ENCODE assay signal across 9 cellular contexts in the genomic region with DNA sequence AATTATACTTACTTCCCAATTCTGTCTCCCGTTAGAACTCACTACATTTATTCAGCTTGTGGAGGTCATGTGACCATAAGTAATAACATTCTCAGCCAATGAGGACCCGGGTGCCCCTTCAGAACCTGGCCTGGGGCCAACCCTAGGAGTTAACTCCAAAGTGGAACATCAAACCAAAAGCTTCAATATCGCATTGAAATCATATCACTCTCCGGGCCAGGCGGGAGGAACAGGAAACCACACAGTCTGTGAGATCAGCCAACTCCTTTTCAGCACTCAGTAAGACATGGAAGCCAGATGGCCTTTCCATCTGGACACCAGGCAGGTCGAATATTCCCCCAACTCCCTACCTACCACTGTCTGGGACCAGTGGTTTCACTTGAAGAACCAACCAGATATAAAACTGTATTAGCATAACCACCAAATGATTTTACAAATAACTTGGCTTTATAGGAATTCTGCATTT. TPM values are rescaled to one million over a fixed set of nuclear protein-coding genes. Genes with fewer than 3 reads are reported as not detected.
DNase-seq lines count a peak whose midpoint lies in the region; ATAC-seq and TF ChIP-seq lines count a peak whose summit lies in the region.
"Had no signal": no experiment of that assay in that cellular context is flagged by ENCODE, and none has a peak within 500 bp of the region (broad histone marks: within the 10 kb centered on the region; RNA-seq: fewer than 3 reads in every experiment).

No MANE protein-coding gene starts in this region.

- H3K36me3 ChIP-seq in heart left ventricle (peaks cover 0 to 4% (median 0%) of the 10 kb centered on the region in 9 donors), subcutaneous abdominal adipose tissue (ENCODE audit: control insufficient read depth in 5 of 5, insufficient read depth in 5 of 5, low read length in 5 of 5) (no peaks in the 10 kb centered on the region)
- H3K36me3 ChIP-seq: prostate gland had no signal

- peak overlapping the region in 5 of 12 donors; percentile 4 to 30 (median 21) for H3K4me3 ChIP-seq in heart left ventricle
- peak overlapping the region in 4 of 5 donors; percentile 6 to 31 (median 22) for H3K4me3 ChIP-seq in subcutaneous abdominal adipose tissue (ENCODE audit: low read depth in 1 of 5, low read length in 5 of 5)
- H3K4me3 ChIP-seq: prostate gland had no signal

- peak overlapping the region; percentile 5 to 94 (median 38) for H3K27ac ChIP-seq in heart left ventricle
- H3K27ac ChIP-seq in subcutaneous abdominal adipose tissue (ENCODE audit: low read depth, low read length), result peak overlapping the region; percentile 56

- DNase-seq in NOMO-1 treated with DMSO at 0.1 percent for 48 hours (lab: John Stamatoyannopoulos, UW; ENCODE audit: unreplicated experiment) (peak; percentile 5), NOMO-1 (lab: John Stamatoyannopoulos, UW; ENCODE audit: unreplicated experiment in 2 of 2) (no peak), UCSD-AML1 (lab: John Stamatoyannopoulos, UW; ENCODE audit: unreplicated experiment) (peak; percentile 63), heart left ventricle (peak; percentile 73 to 82 (median 81)), SW 1271 (lab: John Stamatoyannopoulos, UW) (no peak), omental fat pad (ENCODE audit: low spot score) (no peak)
- no peak for DNase-seq in activated CD4-positive, alpha-beta T cell treated with anti-CD3 and anti-CD28 coated beads for 4 hours

- 7 to 14% (median 9%) methylated on average over 6 of the region's 6 CpGs for WGBS in heart left ventricle, 4 donors

- intact Hi-C loops in heart left ventricle (cut with DNase I), result loop anchor here in 2 of 10 donors (5.0 to 10.0 kb wide), 2 partner anchors 52 to 54 kb away; no protein-coding TSS in a partner anchor

- ATAC-seq in heart left ventricle, result peak; percentile 11 to 50 (median 40)
- no peak for ATAC-seq in omental fat pad (ENCODE audit: low FRiP score)

- H3K9ac ChIP-seq in subcutaneous abdominal adipose tissue (ENCODE audit: low read length in 5 of 5), result peak overlapping the region in 1 of 5 donors; percentile 36

- H3K27me3 ChIP-seq in heart left ventricle (no peaks in the 10 kb centered on the region), subcutaneous abdominal adipose tissue (ENCODE audit: control insufficient read depth in 5 of 5, insufficient read depth in 4 of 5, low read length in 5 of 5) (no peaks in the 10 kb centered on the region)

- H3K4me1 ChIP-seq in heart left ventricle (peaks cover 0 to 88% (median 70%) of the 10 kb centered on the region in 12 donors), subcutaneous abdominal adipose tissue (ENCODE audit: control insufficient read depth in 5 of 5, insufficient read depth in 5 of 5, low read length in 5 of 5) (peaks cover 22 to 79% (median 70%) of the 10 kb centered on the region in 5 donors)

- TF ChIP-seq CTCF in heart left ventricle (IDR thresholded peaks at IDR 0.05), result no peak
- no peak for TF ChIP-seq CTCF in omental fat pad (IDR thresholded peaks at IDR 0.05)

- no peak for TF ChIP-seq POLR2A in heart left ventricle (IDR thresholded peaks at IDR 0.05)

- H3K9me3 ChIP-seq in heart left ventricle (no peaks in the 10 kb centered on the region), subcutaneous abdominal adipose tissue (ENCODE audit: control insufficient read depth in 5 of 5, low read length in 5 of 5) (no peaks in the 10 kb centered on the region)
- H3K9me3 ChIP-seq: prostate gland had no signal

RNA-seq across cellular contexts. Expression of gene CREB3L2, which starts 5.5 kb away (rescaled TPM):
- total RNA-seq in heart left ventricle (10 to 100 TPM; 18.3 to 40.6 (median 22.0) TPM), omental fat pad (10 to 100 TPM; 35.6 to 50.4 (median 42.8) TPM)
- 10 to 100 TPM in 1 of 2 donors, 1 to 10 TPM in 1; 4.0 to 13.2 TPM for polyA plus RNA-seq in heart left ventricle

Comparison
In these comparisons a context has a peak if more than half of its experiments do, and no peak if none do; other contexts are left out.
1. DNase-seq: peak in NOMO-1 treated with DMSO at 0.1 percent for 48 hours (single experiment), UCSD-AML1 (single experiment) and heart left ventricle (5 of 5); none in NOMO-1 (0 of 2), SW 1271 (0 of 2), activated CD4-positive, alpha-beta T cell treated with anti-CD3 and anti-CD28 coated beads for 4 hours (0 of 2) and omental fat pad (single experiment).